17 cellular contexts compared by ENCODE assay signal in genomic region chr2:227222292-227222691, GRCh38. TPM values are rescaled to one million over a fixed set of nuclear protein-coding genes. Genes with fewer than 3 reads are reported as not detected.
DNase-seq lines count a peak whose midpoint lies in the region; ATAC-seq and TF ChIP-seq lines count a peak whose summit lies in the region.
"Had no signal": no experiment of that assay in that cellular context is flagged by ENCODE, and none has a peak within 500 bp of the region (broad histone marks: within the 10 kb centered on the region; RNA-seq: fewer than 3 reads in every experiment).

No MANE protein-coding gene starts in this region.

- H3K27me3 Mint-ChIP-seq in activated naive CD4-positive, alpha-beta T cell treated with anti-CD3 and anti-CD28 coated beads, Interleukin-2, amount 50 U/mL, for 24 hours, result peaks cover 3% of the 10 kb centered on the region
- peaks cover 2 to 24% of the 10 kb centered on the region in 2 donors for H3K27me3 Mint-ChIP-seq in CD8-positive, alpha-beta memory T cell
- H3K27me3 Mint-ChIP-seq in activated CD4-positive, alpha-beta T cell treated with anti-CD3 and anti-CD28 coated beads, Interleukin-2, amount 10 ng/mL, durations not matched to agents 7 days and 5 days, result no peaks in the 10 kb centered on the region

- no peaks in the 10 kb centered on the region for H3K36me3 ChIP-seq in CD8-positive, alpha-beta memory T cell (ENCODE audit: insufficient read depth, low read length)
- H3K36me3 ChIP-seq: BLaER1, HAP-1 had no signal

- H3K4me3 ChIP-seq in choroid plexus epithelial cell (ENCODE audit: low read depth, low read length), result no peak overlapping the region
- no peak overlapping the region for H3K4me3 ChIP-seq in CD8-positive, alpha-beta memory T cell (ENCODE audit: low read length)
- H3K4me3 ChIP-seq: BLaER1, HAP-1 had no signal

- no peaks in the 10 kb centered on the region for H3K9me3 ChIP-seq in CD8-positive, alpha-beta memory T cell (ENCODE audit: low read length)
- H3K9me3 ChIP-seq: BLaER1, HAP-1 had no signal

- no peak for TF ChIP-seq CTCF in choroid plexus epithelial cell (conservative IDR thresholded peaks at IDR 0.05; ENCODE audit: low read depth, low read length)

- no peak for DNase-seq in activated naive CD4-positive, alpha-beta T cell treated with anti-CD3 and anti-CD28 coated beads, Interleukin-2, amount 50 U/mL, for 72 hours (ENCODE audit: low spot score in 2 of 2)
- peak; percentile 23 for DNase-seq in M059J (ENCODE audit: low read depth)
- peak; percentile 19 for DNase-seq in choroid plexus epithelial cell (ENCODE audit: low read depth)
- DNase-seq in C1 segment of cervical spinal cord (lab: John Stamatoyannopoulos, UW), result no peak
- no peak for DNase-seq in CD8-positive, alpha-beta memory T cell
- DNase-seq in activated CD4-positive, alpha-beta T cell treated with anti-CD3 and anti-CD28 coated beads, Interleukin-2, amount 10 ng/mL, durations not matched to agents 7 days and 5 days, result no peak
- DNase-seq: 8988T; AML-193; Calu3; CD4-positive, CD25-positive, alpha-beta regulatory T cell; DMS 273 treated with DMSO at 0.1 percent for 48 hours; GOT3; HFFc6 had no signal

- H3K36me3 Mint-ChIP-seq in activated naive CD4-positive, alpha-beta T cell treated with anti-CD3 and anti-CD28 coated beads, Interleukin-2, amount 50 U/mL, for 24 hours, result no peaks in the 10 kb centered on the region
- no peaks in the 10 kb centered on the region for H3K36me3 Mint-ChIP-seq in activated naive CD4-positive, alpha-beta T cell treated with anti-CD3 and anti-CD28 coated beads, Interleukin-2, amount 50 U/mL, for 72 hours
- no peaks in the 10 kb centered on the region for H3K36me3 Mint-ChIP-seq in CD8-positive, alpha-beta memory T cell
- H3K36me3 Mint-ChIP-seq in activated CD4-positive, alpha-beta T cell treated with anti-CD3 and anti-CD28 coated beads, Interleukin-2, amount 10 ng/mL, durations not matched to agents 7 days and 5 days (ENCODE audit: low read depth), result no peaks in the 10 kb centered on the region
- H3K36me3 Mint-ChIP-seq: CD4-positive, CD25-positive, alpha-beta regulatory T cell had no signal

- CTCF ChIA-PET in CD8-positive, alpha-beta memory T cell (lab: Charles Lee), result interaction anchor here (4.4 kb wide), 1 partner anchor 16 kb away, joined by 11 read pairs; no protein-coding TSS in a partner anchor
- CTCF ChIA-PET in activated CD4-positive, alpha-beta T cell treated with anti-CD3 and anti-CD28 coated beads, Interleukin-2, amount 10 ng/mL, durations not matched to agents 7 days and 5 days (lab: Charles Lee), result no interaction called here

- no peak overlapping the region for H3K27ac ChIP-seq in CD8-positive, alpha-beta memory T cell (ENCODE audit: low read depth, low read length)
- H3K27ac ChIP-seq: BLaER1, HL-60 had no signal

- no peaks in the 10 kb centered on the region for H3K4me1 ChIP-seq in CD8-positive, alpha-beta memory T cell (ENCODE audit: insufficient read depth, low read length)
- H3K4me1 ChIP-seq: BLaER1, HAP-1 had no signal

- peak overlapping the region; percentile 48 for H3K27ac Mint-ChIP-seq in activated naive CD4-positive, alpha-beta T cell treated with anti-CD3 and anti-CD28 coated beads, Interleukin-2, amount 50 U/mL, for 24 hours
- H3K27ac Mint-ChIP-seq in activated naive CD4-positive, alpha-beta T cell treated with anti-CD3 and anti-CD28 coated beads, Interleukin-2, amount 50 U/mL, for 72 hours, result no peak overlapping the region
- peak overlapping the region in 1 of 8 donors; percentile 14 for H3K27ac Mint-ChIP-seq in CD8-positive, alpha-beta memory T cell
- H3K27ac Mint-ChIP-seq in activated CD4-positive, alpha-beta T cell treated with anti-CD3 and anti-CD28 coated beads, Interleukin-2, amount 10 ng/mL, durations not matched to agents 7 days and 5 days, result no peak overlapping the region
- H3K27ac Mint-ChIP-seq: HFFc6 had no signal

- no peaks in the 10 kb centered on the region for H3K27me3 ChIP-seq in CD8-positive, alpha-beta memory T cell (ENCODE audit: insufficient read depth, low read length, poor library complexity, severe bottlenecking)
- H3K27me3 ChIP-seq: BLaER1 had no signal

- no peaks in the 10 kb centered on the region for H3K9me3 Mint-ChIP-seq in activated naive CD4-positive, alpha-beta T cell treated with anti-CD3 and anti-CD28 coated beads, Interleukin-2, amount 50 U/mL, for 24 hours
- H3K9me3 Mint-ChIP-seq in activated naive CD4-positive, alpha-beta T cell treated with anti-CD3 and anti-CD28 coated beads, Interleukin-2, amount 50 U/mL, for 72 hours, result no peaks in the 10 kb centered on the region
- no peaks in the 10 kb centered on the region for H3K9me3 Mint-ChIP-seq in CD8-positive, alpha-beta memory T cell
- H3K9me3 Mint-ChIP-seq in activated CD4-positive, alpha-beta T cell treated with anti-CD3 and anti-CD28 coated beads, Interleukin-2, amount 10 ng/mL, durations not matched to agents 7 days and 5 days, result no peaks in the 10 kb centered on the region
- H3K9me3 Mint-ChIP-seq: CD4-positive, CD25-positive, alpha-beta regulatory T cell; HFFc6 had no signal

- POLR2A ChIA-PET in CD8-positive, alpha-beta memory T cell (lab: Charles Lee), result no interaction called here
- POLR2A ChIA-PET in activated CD4-positive, alpha-beta T cell treated with anti-CD3 and anti-CD28 coated beads, Interleukin-2, amount 10 ng/mL, durations not matched to agents 7 days and 5 days (lab: Charles Lee), result no interaction called here

- H3K4me3 Mint-ChIP-seq in activated naive CD4-positive, alpha-beta T cell treated with anti-CD3 and anti-CD28 coated beads, Interleukin-2, amount 50 U/mL, for 24 hours, result no peak overlapping the region
- no peak overlapping the region for H3K4me3 Mint-ChIP-seq in CD8-positive, alpha-beta memory T cell
- no peak overlapping the region for H3K4me3 Mint-ChIP-seq in activated CD4-positive, alpha-beta T cell treated with anti-CD3 and anti-CD28 coated beads, Interleukin-2, amount 10 ng/mL, durations not matched to agents 7 days and 5 days
- H3K4me3 Mint-ChIP-seq: CD4-positive, CD25-positive, alpha-beta regulatory T cell; HFFc6 had no signal

- H3K4me1 Mint-ChIP-seq in activated naive CD4-positive, alpha-beta T cell treated with anti-CD3 and anti-CD28 coated beads, Interleukin-2, amount 50 U/mL, for 24 hours, result no peaks in the 10 kb centered on the region
- H3K4me1 Mint-ChIP-seq in CD8-positive, alpha-beta memory T cell, result no peaks in the 10 kb centered on the region
- no peaks in the 10 kb centered on the region for H3K4me1 Mint-ChIP-seq in activated CD4-positive, alpha-beta T cell treated with anti-CD3 and anti-CD28 coated beads, Interleukin-2, amount 10 ng/mL, durations not matched to agents 7 days and 5 days
- H3K4me1 Mint-ChIP-seq: CD4-positive, CD25-positive, alpha-beta regulatory T cell had no signal

- no peak for ATAC-seq in activated naive CD4-positive, alpha-beta T cell treated with anti-CD3 and anti-CD28 coated beads, Interleukin-2, amount 50 U/mL, for 72 hours

RNA-seq across cellular contexts. Expression of gene COL4A3, which starts 57.9 kb away (rescaled TPM):
- total RNA-seq in activated naive CD4-positive, alpha-beta T cell treated with anti-CD3 and anti-CD28 coated beads, Interleukin-2, amount 50 U/mL, for 72 hours, result not detected
- total RNA-seq in M059J (2014; rRNA removed; shearing (Covaris generic)), result 0.02 and 0.47 TPM in 2 replicates
- total RNA-seq in CD8-positive, alpha-beta memory T cell, result not detected
- polyA plus RNA-seq in CD8-positive, alpha-beta memory T cell, result not detected
- total RNA-seq in activated CD4-positive, alpha-beta T cell treated with anti-CD3 and anti-CD28 coated beads, Interleukin-2, amount 10 ng/mL, durations not matched to agents 7 days and 5 days, result not detected
- total RNA-seq: CD4-positive, CD25-positive, alpha-beta regulatory T cell; HFFc6 had no signal
- polyA plus RNA-seq: CD4-positive, CD25-positive, alpha-beta regulatory T cell had no signal

RNA-seq across cellular contexts. Expression of gene COL4A4, which starts 58.3 kb away (rescaled TPM):
- total RNA-seq in activated naive CD4-positive, alpha-beta T cell treated with anti-CD3 and anti-CD28 coated beads, Interleukin-2, amount 50 U/mL, for 72 hours, result not detected
- 0.22 and 0.89 TPM in 2 replicates for total RNA-seq in M059J (2014; rRNA removed; shearing (Covaris generic))
- not detected for total RNA-seq in CD8-positive, alpha-beta memory T cell
- polyA plus RNA-seq in CD8-positive, alpha-beta memory T cell, result 0.08 TPM
- total RNA-seq in activated CD4-positive, alpha-beta T cell treated with anti-CD3 and anti-CD28 coated beads, Interleukin-2, amount 10 ng/mL, durations not matched to agents 7 days and 5 days, result under 1 TPM; 0.06 to 0.15 TPM
- total RNA-seq: CD4-positive, CD25-positive, alpha-beta regulatory T cell had no signal

Comparison
In these comparisons a context has a peak if more than half of its experiments do, and no peak if none do; other contexts are left out.
1. DNase-seq: peak in M059J (single experiment) and choroid plexus epithelial cell (single experiment); none in activated naive CD4-positive, alpha-beta T cell treated with anti-CD3 and anti-CD28 coated beads, Interleukin-2, amount 50 U/mL, for 72 hours (0 of 2), C1 segment of cervical spinal cord (0 of 14), CD8-positive, alpha-beta memory T cell (0 of 5) and activated CD4-positive, alpha-beta T cell treated with anti-CD3 and anti-CD28 coated beads, Interleukin-2, amount 10 ng/mL, durations not matched to agents 7 days and 5 days (single experiment).